Comparison of ENCODE assay signal across 1 cellular context in the genomic region with DNA sequence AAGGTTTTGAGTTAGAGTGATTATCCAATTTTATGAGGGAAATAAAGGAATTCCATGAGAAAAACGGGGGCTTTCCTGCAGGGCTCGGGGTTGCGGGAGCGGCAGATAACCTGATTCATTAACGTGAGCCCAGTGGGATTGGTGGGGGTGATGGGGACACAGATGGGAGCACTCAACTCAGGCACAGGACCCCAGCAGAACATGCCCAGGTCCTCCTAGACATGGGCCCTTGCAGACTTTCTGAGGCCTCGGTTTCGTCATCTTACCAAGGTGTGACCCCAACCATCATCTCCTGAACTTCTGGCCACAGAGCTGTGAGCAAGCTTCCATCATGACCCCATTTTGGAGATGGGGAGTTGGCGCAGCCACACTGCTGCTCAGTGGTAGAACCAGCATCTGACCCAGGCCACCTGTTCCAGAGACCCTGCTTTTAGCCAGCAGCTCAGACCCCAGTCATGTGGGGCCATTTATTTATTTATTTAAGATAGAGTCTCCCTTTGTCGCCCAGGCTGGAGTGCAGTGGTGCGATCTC.
TF ChIP-seq lines count a peak whose summit lies in the region.

No MANE protein-coding gene starts in this region.

TF ChIP-seq in GM23338, 12 proteins besides CTCF, POLR2A, EP300 and RAD21 (continued from another document):
- TF ChIP-seq, protein P1, sequence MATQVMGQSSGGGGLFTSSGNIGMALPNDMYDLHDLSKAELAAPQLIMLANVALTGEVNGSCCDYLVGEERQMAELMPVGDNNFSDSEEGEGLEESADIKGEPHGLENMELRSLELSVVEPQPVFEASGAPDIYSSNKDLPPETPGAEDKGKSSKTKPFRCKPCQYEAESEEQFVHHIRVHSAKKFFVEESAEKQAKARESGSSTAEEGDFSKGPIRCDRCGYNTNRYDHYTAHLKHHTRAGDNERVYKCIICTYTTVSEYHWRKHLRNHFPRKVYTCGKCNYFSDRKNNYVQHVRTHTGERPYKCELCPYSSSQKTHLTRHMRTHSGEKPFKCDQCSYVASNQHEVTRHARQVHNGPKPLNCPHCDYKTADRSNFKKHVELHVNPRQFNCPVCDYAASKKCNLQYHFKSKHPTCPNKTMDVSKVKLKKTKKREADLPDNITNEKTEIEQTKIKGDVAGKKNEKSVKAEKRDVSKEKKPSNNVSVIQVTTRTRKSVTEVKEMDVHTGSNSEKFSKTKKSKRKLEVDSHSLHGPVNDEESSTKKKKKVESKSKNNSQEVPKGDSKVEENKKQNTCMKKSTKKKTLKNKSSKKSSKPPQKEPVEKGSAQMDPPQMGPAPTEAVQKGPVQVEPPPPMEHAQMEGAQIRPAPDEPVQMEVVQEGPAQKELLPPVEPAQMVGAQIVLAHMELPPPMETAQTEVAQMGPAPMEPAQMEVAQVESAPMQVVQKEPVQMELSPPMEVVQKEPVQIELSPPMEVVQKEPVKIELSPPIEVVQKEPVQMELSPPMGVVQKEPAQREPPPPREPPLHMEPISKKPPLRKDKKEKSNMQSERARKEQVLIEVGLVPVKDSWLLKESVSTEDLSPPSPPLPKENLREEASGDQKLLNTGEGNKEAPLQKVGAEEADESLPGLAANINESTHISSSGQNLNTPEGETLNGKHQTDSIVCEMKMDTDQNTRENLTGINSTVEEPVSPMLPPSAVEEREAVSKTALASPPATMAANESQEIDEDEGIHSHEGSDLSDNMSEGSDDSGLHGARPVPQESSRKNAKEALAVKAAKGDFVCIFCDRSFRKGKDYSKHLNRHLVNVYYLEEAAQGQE (IDR thresholded peaks at IDR 0.05; ENCODE audit: unreplicated experiment): no peak
- TF ChIP-seq ZNF114 (CRISPR knock-in tag; IDR thresholded peaks at IDR 0.05) (no peak), STAT1 (IDR thresholded peaks at IDR 0.05; ENCODE audit: unreplicated experiment) (no peak), NANOG (IDR thresholded peaks at IDR 0.05; ENCODE audit: borderline replicate concordance) (no peak), CREB1 (CRISPR knock-in tag; IDR thresholded peaks at IDR 0.05; ENCODE audit: low read depth) (no peak)
